21 cellular contexts compared by ENCODE assay signal in genomic region chr12:86104087-86104486, GRCh38.
DNase-seq lines count a peak whose midpoint lies in the region; TF ChIP-seq lines count a peak whose summit lies in the region.
"Had no signal": no experiment of that assay in that cellular context is flagged by ENCODE, and none has a peak within 500 bp of the region (broad histone marks: within the 10 kb centered on the region; RNA-seq: fewer than 3 reads in every experiment).

No MANE protein-coding gene starts in this region.

- H3K27me3 Mint-ChIP-seq in nephron progenitor cell (ENCODE audit: low read depth, poor library complexity), result no peaks in the 10 kb centered on the region
- H3K27me3 Mint-ChIP-seq in activated CD4-positive, alpha-beta memory T cell treated with anti-CD3 and anti-CD28 coated beads, Interleukin-2, amount 10 ng/mL, durations not matched to agents 7 days and 5 days, result no peaks in the 10 kb centered on the region
- H3K27me3 Mint-ChIP-seq: CD4-positive, alpha-beta T cell; CD8-positive, alpha-beta memory T cell had no signal

- no peaks in the 10 kb centered on the region for H3K36me3 ChIP-seq in MM.1S (replicated peaks; ENCODE audit: insufficient read depth, low read length)
- H3K36me3 ChIP-seq: BE2C; BLaER1 treated with 17β-estradiol and CSF1 and Interleukin-3, amounts not matched to agents 10 nM and 100 nM; HAP-1 had no signal

- CTCF ChIA-PET in activated CD4-positive, alpha-beta memory T cell treated with anti-CD3 and anti-CD28 coated beads, Interleukin-2, amount 10 ng/mL, durations not matched to agents 7 days and 5 days (lab: Charles Lee), result no interaction called here

- POLR2A ChIA-PET in activated CD4-positive, alpha-beta memory T cell treated with anti-CD3 and anti-CD28 coated beads, Interleukin-2, amount 10 ng/mL, durations not matched to agents 7 days and 5 days (lab: Charles Lee), result no interaction called here

- no peak overlapping the region for H3K4me3 ChIP-seq in epithelial cell of esophagus (ENCODE audit: low read length)
- no peak overlapping the region for H3K4me3 ChIP-seq in MM.1S (ENCODE audit: low read length)
- H3K4me3 ChIP-seq: A549; BLaER1 treated with 17β-estradiol and CSF1 and Interleukin-3, amounts not matched to agents 10 nM and 100 nM; HAP-1 had no signal

- no peak overlapping the region for H3K4me2 ChIP-seq in MM.1S (ENCODE audit: low read depth, low read length)
- H3K4me2 ChIP-seq: A549; BLaER1 treated with 17β-estradiol and CSF1 and Interleukin-3, amounts not matched to agents 10 nM and 100 nM had no signal

- H3K27ac Mint-ChIP-seq in nephron progenitor cell, result peak overlapping the region; percentile 19
- no peak overlapping the region for H3K27ac Mint-ChIP-seq in activated CD4-positive, alpha-beta memory T cell treated with anti-CD3 and anti-CD28 coated beads, Interleukin-2, amount 10 ng/mL, durations not matched to agents 7 days and 5 days
- H3K27ac Mint-ChIP-seq: CD14-positive monocyte; CD4-positive, alpha-beta T cell; CD8-positive, alpha-beta memory T cell had no signal

- DNase-seq in Daoy (ENCODE audit: low read depth) (peak; percentile 3), M059J (ENCODE audit: low read depth) (peak; percentile 4), epithelial cell of esophagus (ENCODE audit: low read depth) (peak; percentile 53), nephron progenitor cell (no peak), MM.1S (no peak), NCI-H146 treated with DMSO at 0.1 percent for 48 hours (lab: John Stamatoyannopoulos, UW; ENCODE audit: unreplicated experiment) (no peak)
- no peak for DNase-seq in activated CD4-positive, alpha-beta memory T cell treated with anti-CD3 and anti-CD28 coated beads, Interleukin-2, amount 10 ng/mL, durations not matched to agents 7 days and 5 days
- DNase-seq: 8988T; ACHN; AML-193; BE2C; CD4-positive, alpha-beta T cell; CD8-positive, alpha-beta memory T cell; DMS 273 treated with DMSO at 0.1 percent for 48 hours; DMS79; GF-D8; GOT3 had no signal

- H3K9ac ChIP-seq in MM.1S (ENCODE audit: low read length), result no peak overlapping the region
- H3K9ac ChIP-seq: BLaER1 treated with 17β-estradiol and CSF1 and Interleukin-3, amounts not matched to agents 10 nM and 100 nM had no signal

- H2AFZ ChIP-seq in MM.1S (ENCODE audit: low read length), result no peak overlapping the region

- no peaks in the 10 kb centered on the region for H3K27me3 ChIP-seq in MM.1S (replicated peaks; ENCODE audit: insufficient read depth, low read length)
- H3K27me3 ChIP-seq: BE2C; BLaER1 treated with 17β-estradiol and CSF1 and Interleukin-3, amounts not matched to agents 10 nM and 100 nM had no signal

- no peak overlapping the region for H3K4me3 Mint-ChIP-seq in nephron progenitor cell
- no peak overlapping the region for H3K4me3 Mint-ChIP-seq in activated CD4-positive, alpha-beta memory T cell treated with anti-CD3 and anti-CD28 coated beads, Interleukin-2, amount 10 ng/mL, durations not matched to agents 7 days and 5 days
- H3K4me3 Mint-ChIP-seq: CD14-positive monocyte; CD4-positive, alpha-beta T cell; CD8-positive, alpha-beta memory T cell had no signal

- no peaks in the 10 kb centered on the region for H3K36me3 Mint-ChIP-seq in nephron progenitor cell (ENCODE audit: low read depth)
- no peaks in the 10 kb centered on the region for H3K36me3 Mint-ChIP-seq in activated CD4-positive, alpha-beta memory T cell treated with anti-CD3 and anti-CD28 coated beads, Interleukin-2, amount 10 ng/mL, durations not matched to agents 7 days and 5 days (ENCODE audit: low read depth)
- H3K36me3 Mint-ChIP-seq: CD14-positive monocyte; CD8-positive, alpha-beta memory T cell had no signal

- H4K20me1 ChIP-seq in MM.1S (ENCODE audit: insufficient read depth, low read length), result no peaks in the 10 kb centered on the region
- H4K20me1 ChIP-seq: BLaER1 treated with 17β-estradiol and CSF1 and Interleukin-3, amounts not matched to agents 10 nM and 100 nM had no signal

- no peaks in the 10 kb centered on the region for H3K9me3 ChIP-seq in MM.1S (replicated peaks; ENCODE audit: insufficient read depth, low read length)
- H3K9me3 ChIP-seq: A549; BE2C; BLaER1 treated with 17β-estradiol and CSF1 and Interleukin-3, amounts not matched to agents 10 nM and 100 nM; HAP-1 had no signal

- H3K9me2 ChIP-seq in MM.1S (replicated peaks; ENCODE audit: insufficient read depth, low read length), result no peaks in the 10 kb centered on the region

- no peaks in the 10 kb centered on the region for H3K9me3 Mint-ChIP-seq in nephron progenitor cell
- H3K9me3 Mint-ChIP-seq in activated CD4-positive, alpha-beta memory T cell treated with anti-CD3 and anti-CD28 coated beads, Interleukin-2, amount 10 ng/mL, durations not matched to agents 7 days and 5 days, result peaks cover 2% of the 10 kb centered on the region
- H3K9me3 Mint-ChIP-seq: CD4-positive, alpha-beta T cell had no signal

- H3K4me1 ChIP-seq in MM.1S (ENCODE audit: low read length), result no peaks in the 10 kb centered on the region
- H3K4me1 ChIP-seq: A549; BE2C; BLaER1 treated with 17β-estradiol and CSF1 and Interleukin-3, amounts not matched to agents 10 nM and 100 nM; HAP-1 had no signal

- H3F3A ChIP-seq in MM.1S (ENCODE audit: insufficient read depth, low read length), result no peaks in the 10 kb centered on the region

- TF ChIP-seq CTCF in epithelial cell of esophagus (IDR thresholded peaks at IDR 0.05; ENCODE audit: insufficient read depth, low read depth, low read length, missing control alignments) (no peak), nephron progenitor cell (IDR thresholded peaks at IDR 0.05) (no peak), MM.1S (IDR thresholded peaks at IDR 0.05; ENCODE audit: low read length) (no peak)

- peaks cover 5% of the 10 kb centered on the region for H3K4me1 Mint-ChIP-seq in nephron progenitor cell
- no peaks in the 10 kb centered on the region for H3K4me1 Mint-ChIP-seq in activated CD4-positive, alpha-beta memory T cell treated with anti-CD3 and anti-CD28 coated beads, Interleukin-2, amount 10 ng/mL, durations not matched to agents 7 days and 5 days
- H3K4me1 Mint-ChIP-seq: CD14-positive monocyte; CD8-positive, alpha-beta memory T cell had no signal

- no peaks in the 10 kb centered on the region for H3K79me2 ChIP-seq in MM.1S (ENCODE audit: low read length)

- no peak overlapping the region for H3K27ac ChIP-seq in MM.1S (ENCODE audit: low read length)
- H3K27ac ChIP-seq: A549; BLaER1 treated with 17β-estradiol and CSF1 and Interleukin-3, amounts not matched to agents 10 nM and 100 nM had no signal

Comparison
In these comparisons a context has a peak if more than half of its experiments do, and no peak if none do; other contexts are left out.
1. DNase-seq: peak in Daoy (single experiment), M059J (single experiment) and epithelial cell of esophagus (single experiment); none in nephron progenitor cell (single experiment), activated CD4-positive, alpha-beta memory T cell treated with anti-CD3 and anti-CD28 coated beads, Interleukin-2, amount 10 ng/mL, durations not matched to agents 7 days and 5 days (single experiment), MM.1S (single experiment) and NCI-H146 treated with DMSO at 0.1 percent for 48 hours (single experiment).